Comparison of ENCODE assay signal across 8 cellular contexts in the genomic region with DNA sequence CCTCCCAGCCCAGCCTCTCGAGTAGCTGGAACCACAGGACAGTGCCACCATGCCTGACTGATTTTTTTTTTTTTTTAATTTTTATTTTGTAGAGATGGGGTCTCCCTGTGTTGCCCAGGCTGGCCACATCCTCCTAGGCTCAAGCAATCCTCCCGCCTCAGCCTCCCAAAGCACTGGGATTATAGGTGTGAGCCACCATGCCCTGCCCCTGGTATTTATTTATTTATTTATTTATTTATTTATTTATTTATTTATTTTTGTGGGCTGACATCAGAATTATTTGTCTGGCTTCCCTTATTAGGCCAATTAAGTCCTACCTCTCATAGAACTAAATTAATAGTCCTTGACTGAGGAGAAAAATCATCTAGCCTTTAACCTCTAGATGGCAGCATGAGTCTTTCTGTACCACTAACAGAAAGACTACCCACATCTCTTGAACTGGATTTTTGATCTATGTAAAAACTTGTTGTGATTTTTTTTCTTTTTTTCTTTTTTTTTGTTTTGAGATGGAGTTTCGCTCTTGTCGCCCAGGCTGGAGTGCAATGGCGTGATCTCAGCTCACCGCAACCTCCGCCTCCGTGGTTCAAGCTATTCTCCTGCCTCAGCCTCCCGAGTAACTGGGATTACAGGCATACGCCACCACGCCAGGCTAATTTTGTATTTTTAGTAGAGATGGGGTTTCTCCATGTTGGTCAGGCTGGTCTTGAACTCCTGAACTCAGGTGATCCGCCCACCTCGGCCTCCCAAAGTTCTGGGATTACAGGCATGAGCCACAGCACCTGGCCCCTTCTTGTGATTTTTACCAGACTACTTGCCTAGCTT. TPM values are rescaled to one million over a fixed set of nuclear protein-coding genes. Genes with fewer than 3 reads are reported as not detected.
A peak's percentile ranks its signal among the peaks of the same experiment; 100 is the strongest.
DNase-seq lines count a peak whose midpoint lies in the region; ATAC-seq, FAIRE-seq and TF ChIP-seq lines count a peak whose summit lies in the region.
"Not testable (repeated sequence)": the region's sequence is repeated elsewhere in the genome, so short reads cannot be mapped to it uniquely, and the experiment has no call there.

No MANE protein-coding gene starts in this region.

- intact Hi-C loops in activated B cell treated with CpG ODN at 0.5 μM for 24 hours (cut with micrococcal nuclease) = loop anchor here (1.0 kb wide), 2 partner anchors 140 to 146 kb away; no protein-coding TSS in a partner anchor
- intact Hi-C loops in kidney (cut with DNase I) = loop anchor here (10.0 kb wide), 1 partner anchor 133 kb away; no protein-coding TSS in a partner anchor

- not testable (repeated sequence) for H3K27me3 Mint-ChIP-seq in activated B cell treated with CpG ODN at 0.5 μM for 24 hours

- H3K4me3 ChIP-seq in AG09309 (ENCODE audit: control insufficient read depth, low read depth, low read length); GM12865 (ENCODE audit: low read depth, low read length); kidney (ENCODE audit: low read length in 2 of 2): not testable (repeated sequence)

- not testable (repeated sequence) for H3K4me1 ChIP-seq in kidney (ENCODE audit: control insufficient read depth in 1 of 2, insufficient read depth in 1 of 2, low read depth in 1 of 2, low read length in 2 of 2)

- H3K4me1 Mint-ChIP-seq in activated B cell treated with CpG ODN at 0.5 μM for 24 hours = not testable (repeated sequence)

- CTCF ChIA-PET in activated B cell treated with CpG ODN at 0.5 μM for 24 hours (lab: Charles Lee) = interaction anchor here (0.6 to 2.3 kb wide), 5 partner anchors 138 to 1941 kb away, joined by 3 to 10 read pairs (median 3); no protein-coding TSS in a partner anchor

- DNase-seq in AG09309 (ENCODE audit: low read depth) = peak; percentile 29
- peak; percentile 60 for DNase-seq in GM12865 (ENCODE audit: low read depth)
- DNase-seq in M059J (ENCODE audit: low read depth) = peak; percentile 63
- DNase-seq in NCI-H748 treated with DMSO at 0.1 percent for 48 hours (lab: John Stamatoyannopoulos, UW) = peak; percentile 14
- DNase-seq in activated B cell treated with CpG ODN at 0.5 μM for 24 hours, kidney: not testable (repeated sequence)
- DNase-seq in epidermal melanocyte (ENCODE audit: insufficient read length, low spot score) = peak; percentile 58
- peak; percentile 49 for DNase-seq in putamen (ENCODE audit: low spot score)

- not testable (repeated sequence) for H3K4me3 Mint-ChIP-seq in activated B cell treated with CpG ODN at 0.5 μM for 24 hours

- H3K36me3 ChIP-seq in kidney (ENCODE audit: control insufficient read depth in 1 of 2, insufficient read depth in 2 of 2, low read length in 2 of 2) = not testable (repeated sequence)

- not testable (repeated sequence) for H3K9me3 ChIP-seq in kidney (ENCODE audit: control insufficient read depth in 1 of 2, low read length in 2 of 2)

- H3K9me3 Mint-ChIP-seq in activated B cell treated with CpG ODN at 0.5 μM for 24 hours = not testable (repeated sequence)

- peak; percentile 54 for ATAC-seq in activated B cell treated with CpG ODN at 0.5 μM for 24 hours (ENCODE audit: low read depth)

- POLR2A ChIA-PET in activated B cell treated with CpG ODN at 0.5 μM for 24 hours (lab: Charles Lee) = not testable (repeated sequence)

- H3K27ac ChIP-seq in kidney (ENCODE audit: low read depth in 2 of 2, low read length in 2 of 2) = not testable (repeated sequence)

- TF ChIP-seq CTCF in AG09309 (IDR thresholded peaks at IDR 0.05; ENCODE audit: control insufficient read depth, insufficient read depth, low read depth, low read length, missing control alignments) = peak; percentile 52
- peak; percentile 50 for TF ChIP-seq CTCF in GM12865 (IDR thresholded peaks at IDR 0.05; ENCODE audit: insufficient read depth, low read depth, low read length, missing control alignments)
- not testable (repeated sequence) for TF ChIP-seq CTCF in activated B cell treated with CpG ODN at 0.5 μM for 24 hours (IDR thresholded peaks at IDR 0.05)
- peak; percentile 53 for TF ChIP-seq CTCF in kidney (IDR thresholded peaks at IDR 0.05; ENCODE audit: borderline replicate concordance, extremely low read depth, insufficient read depth)

- H3K9ac ChIP-seq in kidney (ENCODE audit: low read length in 2 of 2) = not testable (repeated sequence)

- peak; percentile 77 for FAIRE-seq in kidney (lab: Jason Lieb, UNC)

- not testable (repeated sequence) for H3K27ac Mint-ChIP-seq in activated B cell treated with CpG ODN at 0.5 μM for 24 hours

- peaks cover 29% of the 10 kb centered on the region for H3K36me3 Mint-ChIP-seq in activated B cell treated with CpG ODN at 0.5 μM for 24 hours (ENCODE audit: low read depth)

RNA-seq across cellular contexts. Expression of a gene that starts 26.9 kb away (rescaled TPM):
- total RNA-seq in M059J (2014; rRNA removed; shearing (Covaris generic)) = 14.7 and 21.0 TPM in 2 replicates
- total RNA-seq in activated B cell treated with CpG ODN at 0.5 μM for 24 hours (7.6 and 12.4 TPM in 2 replicates), kidney (8.5 TPM)
- polyA plus RNA-seq in kidney (ENCODE audit: insufficient read depth, low read depth, low replicate concordance) = 13.3 TPM

RNA-seq across cellular contexts. Expression of a gene that starts 27.4 kb away (rescaled TPM):
- total RNA-seq in M059J (2014; rRNA removed; shearing (Covaris generic)) = 8.9 and 18.0 TPM in 2 replicates
- total RNA-seq in activated B cell treated with CpG ODN at 0.5 μM for 24 hours = 9.8 and 11.5 TPM in 2 replicates
- 34.1 TPM for total RNA-seq in kidney
- 102 TPM for polyA plus RNA-seq in kidney (ENCODE audit: insufficient read depth, low read depth, low replicate concordance)
